Comparison of ENCODE assay signal across 15 cellular contexts in genomic region chr9:113623851-113624485, GRCh38.
A peak's percentile ranks its signal among the peaks of the same experiment; 100 is the strongest.
DNase-seq lines count a peak whose midpoint lies in the region; ATAC-seq and TF ChIP-seq lines count a peak whose summit lies in the region.
"Had no signal": no experiment of that assay in that cellular context is flagged by ENCODE, and none has a peak within 500 bp of the region (broad histone marks: within the 10 kb centered on the region; RNA-seq: fewer than 3 reads in every experiment).

No MANE protein-coding gene starts in this region.

- H3K27ac ChIP-seq in RWPE2 (ENCODE audit: poor library complexity, severe bottlenecking) (peak overlapping the region; percentile 64), foreskin keratinocyte (peak overlapping the region; percentile 21)

- peaks cover 27% of the 10 kb centered on the region for H3K4me1 ChIP-seq in RWPE2 (ENCODE audit: insufficient read depth, poor library complexity, severe bottlenecking)
- peaks cover 22% of the 10 kb centered on the region for H3K4me1 ChIP-seq in foreskin keratinocyte

- peak; percentile 16 to 17 for DNase-seq in activated T-cell treated with anti-CD3 and anti-CD28 coated beads, Interleukin-2, amount 50 U/mL, for 48 hours
- DNase-seq in activated T-cell treated with anti-CD3 and anti-CD28 coated beads, Interleukin-2, amount 50 U/mL, for 4 hours = no peak
- DNase-seq in RWPE2 (ENCODE audit: low spot score) (no peak), foreskin keratinocyte (no peak), COR-L47 (lab: John Stamatoyannopoulos, UW) (no peak), MG63 (no peak)
- DNase-seq: activated CD4-positive, CD25-positive, alpha-beta regulatory T cell; glutamatergic neuron; mesendoderm; NCI-H226; NK-92 treated with Interleukin-12 subunit alpha and Interleukin-12 subunit beta, amount 100 ng/mL, for 24 hours; T-helper 1 cell had no signal

- TF ChIP-seq CTCF in RWPE2 (IDR thresholded peaks at IDR 0.05; ENCODE audit: poor library complexity, severe bottlenecking) (no peak), foreskin keratinocyte (conservative IDR thresholded peaks at IDR 0.05) (no peak)

- H3K4me1 Mint-ChIP-seq in activated T-cell treated with anti-CD3 and anti-CD28 coated beads, Interleukin-2, amount 50 U/mL, for 4 hours (ENCODE audit: low read depth) = peaks cover 15% of the 10 kb centered on the region
- H3K4me1 Mint-ChIP-seq in stimulated activated memory B cell treated with anti-CD40 and anti-IgM and Interleukin-4, amounts not matched to agents 10 μg/mL and 1 μg/mL and 100 μg/mL, for 72 hours = peaks cover 57% of the 10 kb centered on the region

- H3K27me3 Mint-ChIP-seq in activated T-cell treated with anti-CD3 and anti-CD28 coated beads, Interleukin-2, amount 50 U/mL, for 4 hours (ENCODE audit: low read depth) = peaks cover 3% of the 10 kb centered on the region
- H3K27me3 Mint-ChIP-seq in stimulated activated memory B cell treated with anti-CD40 and anti-IgM and Interleukin-4, amounts not matched to agents 10 μg/mL and 1 μg/mL and 100 μg/mL, for 72 hours = no peaks in the 10 kb centered on the region

- H3K4me3 ChIP-seq in RWPE2 (ENCODE audit: severe bottlenecking) (no peak overlapping the region), MG63 (no peak overlapping the region)

- H3K27me3 ChIP-seq in RWPE2 (ENCODE audit: insufficient read depth, poor library complexity, severe bottlenecking) (no peaks in the 10 kb centered on the region), foreskin keratinocyte (no peaks in the 10 kb centered on the region), MG63 (no peaks in the 10 kb centered on the region)

- no peaks in the 10 kb centered on the region for H3K9me3 Mint-ChIP-seq in activated T-cell treated with anti-CD3 and anti-CD28 coated beads, Interleukin-2, amount 50 U/mL, for 4 hours
- no peaks in the 10 kb centered on the region for H3K9me3 Mint-ChIP-seq in stimulated activated memory B cell treated with anti-CD40 and anti-IgM and Interleukin-4, amounts not matched to agents 10 μg/mL and 1 μg/mL and 100 μg/mL, for 72 hours

- no peak overlapping the region for H3K4me3 Mint-ChIP-seq in activated T-cell treated with anti-CD3 and anti-CD28 coated beads, Interleukin-2, amount 50 U/mL, for 4 hours
- no peak overlapping the region for H3K4me3 Mint-ChIP-seq in stimulated activated memory B cell treated with anti-CD40 and anti-IgM and Interleukin-4, amounts not matched to agents 10 μg/mL and 1 μg/mL and 100 μg/mL, for 72 hours

- H3K36me3 ChIP-seq in RWPE2 (ENCODE audit: low read depth) (no peaks in the 10 kb centered on the region), MG63 (no peaks in the 10 kb centered on the region)

- H3K9me3 ChIP-seq in RWPE2 (ENCODE audit: severe bottlenecking) (no peaks in the 10 kb centered on the region), MG63 (no peaks in the 10 kb centered on the region)

- peak overlapping the region; percentile 92 for H3K27ac Mint-ChIP-seq in stimulated activated memory B cell treated with anti-CD40 and anti-IgM and Interleukin-4, amounts not matched to agents 10 μg/mL and 1 μg/mL and 100 μg/mL, for 72 hours

- no peak for ATAC-seq in activated T-cell treated with anti-CD3 and anti-CD28 coated beads, Interleukin-2, amount 50 U/mL, for 4 hours
- ATAC-seq in RWPE2 (ENCODE audit: low read depth) (no peak), foreskin keratinocyte (no peak), HG02884 (IDR thresholded peaks at IDR 0.05; ENCODE audit: unreplicated experiment) (no peak)
- no peak for ATAC-seq in stimulated activated memory B cell treated with anti-CD40 and anti-IgM and Interleukin-4, amounts not matched to agents 10 μg/mL and 1 μg/mL and 100 μg/mL, for 72 hours
- ATAC-seq: esophagus mucosa had no signal

- no peaks in the 10 kb centered on the region for H3K36me3 Mint-ChIP-seq in activated T-cell treated with anti-CD3 and anti-CD28 coated beads, Interleukin-2, amount 50 U/mL, for 4 hours (ENCODE audit: insufficient read depth)
- no peaks in the 10 kb centered on the region for H3K36me3 Mint-ChIP-seq in stimulated activated memory B cell treated with anti-CD40 and anti-IgM and Interleukin-4, amounts not matched to agents 10 μg/mL and 1 μg/mL and 100 μg/mL, for 72 hours

Comparison
In these comparisons a context has a peak if more than half of its experiments do, and no peak if none do; other contexts are left out.
1. DNase-seq: peak in activated T-cell treated with anti-CD3 and anti-CD28 coated beads, Interleukin-2, amount 50 U/mL, for 48 hours (2 of 2); none in activated T-cell treated with anti-CD3 and anti-CD28 coated beads, Interleukin-2, amount 50 U/mL, for 4 hours (single experiment), RWPE2 (single experiment), foreskin keratinocyte (0 of 2), COR-L47 (single experiment) and MG63 (single experiment).